In the genomic region with DNA sequence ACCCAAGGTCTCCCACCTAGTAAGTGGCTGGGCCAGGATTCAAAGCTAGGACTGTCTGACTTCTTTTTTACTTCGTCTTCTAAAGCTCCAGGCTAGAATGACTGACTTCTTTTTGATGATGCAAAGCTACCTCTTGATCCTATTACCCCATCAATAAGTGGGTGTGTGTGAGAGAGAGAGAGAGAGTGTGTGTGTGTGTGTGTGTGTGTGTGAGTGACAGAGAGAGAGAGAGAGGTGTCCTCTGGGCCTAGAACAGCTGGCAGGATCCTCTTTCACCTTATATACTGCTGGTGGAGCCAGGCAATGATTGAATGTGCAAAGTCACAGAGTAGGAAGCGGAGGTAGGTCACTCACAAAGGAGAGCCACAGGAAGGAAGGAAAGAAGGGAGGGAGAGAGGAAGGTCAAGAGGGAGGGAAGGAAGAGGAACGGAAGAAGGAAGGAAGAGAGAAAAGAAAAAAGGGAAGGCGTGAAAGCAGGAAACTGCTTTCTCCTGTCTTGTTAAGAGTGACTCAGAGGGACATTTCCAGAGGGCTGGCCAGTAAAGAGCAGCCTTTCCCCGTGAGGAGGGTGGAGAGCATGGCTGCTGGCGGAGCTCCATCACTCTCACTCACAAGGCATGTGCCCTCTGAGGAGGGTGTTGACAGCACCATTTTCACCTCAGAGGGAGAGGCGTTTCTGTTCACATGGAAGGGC, we compare ENCODE assay signal across 8 cellular contexts.
DNase-seq lines count a peak whose midpoint lies in the region; ATAC-seq, FAIRE-seq and TF ChIP-seq lines count a peak whose summit lies in the region.

No MANE protein-coding gene starts in this region.

- no peaks in the 10 kb centered on the region for H3K9me3 Mint-ChIP-seq in central memory CD8-positive, alpha-beta T cell
- no peaks in the 10 kb centered on the region for H3K9me3 Mint-ChIP-seq in T-helper 2 cell treated with Interferon-gamma antibody and Interleukin-4, amounts not matched to agents 5 μg/mL and 100 μg/mL, for 36 hours

- H3K27ac ChIP-seq in AG04450 (ENCODE audit: low read depth, low read length), result peak overlapping the region; percentile 73
- peak overlapping the region; percentile 55 for H3K27ac ChIP-seq in mesenchymal stem cell (ENCODE audit: low read length, poor library complexity, severe bottlenecking)

- H4K8ac ChIP-seq in mesenchymal stem cell (ENCODE audit: low read length), result peak overlapping the region; percentile 88

- H3K27me3 ChIP-seq in AG04450 (ENCODE audit: control insufficient read depth, insufficient read depth, low read length) (no peaks in the 10 kb centered on the region), mesenchymal stem cell (ENCODE audit: control insufficient read depth in 1 of 2, insufficient read depth in 1 of 2, low read length in 2 of 2) (no peaks in the 10 kb centered on the region)

- H3K4me3 ChIP-seq in AG04450 (ENCODE audit: low read depth, low read length) (no peak overlapping the region), mesenchymal stem cell (ENCODE audit: insufficient read depth in 1 of 2, low read depth in 1 of 2, low read length in 2 of 2) (peak overlapping the region in 1 of 2 experiments; percentile 55)

- peaks cover 24% of the 10 kb centered on the region for H3K4me1 Mint-ChIP-seq in central memory CD8-positive, alpha-beta T cell
- peaks cover 15% of the 10 kb centered on the region for H3K4me1 Mint-ChIP-seq in T-helper 2 cell treated with Interferon-gamma antibody and Interleukin-4, amounts not matched to agents 5 μg/mL and 100 μg/mL, for 36 hours (ENCODE audit: low read depth)

- peak; percentile 77 for ATAC-seq in central memory CD8-positive, alpha-beta T cell (replicated peaks; ENCODE audit: extremely low read depth, poor library complexity, severe bottlenecking)
- no peak for ATAC-seq in HG03457 (IDR thresholded peaks at IDR 0.05; ENCODE audit: unreplicated experiment)
- ATAC-seq in GM19395 (IDR thresholded peaks at IDR 0.05; ENCODE audit: unreplicated experiment), result no peak
- ATAC-seq in HG02759 (IDR thresholded peaks at IDR 0.05; ENCODE audit: unreplicated experiment), result no peak

- POLR2A ChIA-PET in AG04450 (lab: Yijun Ruan, JAX), result interaction anchor here (0.6 to 1.5 kb wide), 7 partner anchors 14 to 316 kb away, joined by 3 to 4 read pairs (median 4); partner anchors contain the start of gene TGFBR3

- peak overlapping the region; percentile 74 for H4K91ac ChIP-seq in mesenchymal stem cell (ENCODE audit: low read length)

- peak overlapping the region; percentile 33 to 84 for H2BK12ac ChIP-seq in mesenchymal stem cell (ENCODE audit: low read length in 2 of 2)

- H2BK15ac ChIP-seq in mesenchymal stem cell (ENCODE audit: low read depth, poor library complexity, severe bottlenecking), result no peak overlapping the region

- peak overlapping the region in 1 of 2 experiments; percentile 42 for H3K23ac ChIP-seq in mesenchymal stem cell (ENCODE audit: low read length in 2 of 2)

- no peak overlapping the region for H3K14ac ChIP-seq in mesenchymal stem cell (ENCODE audit: low read length in 2 of 2)

- H3K4me3 Mint-ChIP-seq in central memory CD8-positive, alpha-beta T cell, result no peak overlapping the region
- H3K4me3 Mint-ChIP-seq in T-helper 2 cell treated with Interferon-gamma antibody and Interleukin-4, amounts not matched to agents 5 μg/mL and 100 μg/mL, for 36 hours, result no peak overlapping the region

- DNase-seq in AG04450 (ENCODE audit: low read depth, low spot score) (peak; percentile 67), HTR-8/SVneo (ENCODE audit: insufficient read length, low spot score) (peak; percentile 55), mesenchymal stem cell (peak; percentile 75)
- no peak for DNase-seq in central memory CD8-positive, alpha-beta T cell (ENCODE audit: low spot score in 2 of 2)
- DNase-seq in T-helper 2 cell treated with Interferon-gamma antibody and Interleukin-4, amounts not matched to agents 5 μg/mL and 100 μg/mL, for 36 hours (ENCODE audit: low spot score), result no peak

- peak overlapping the region; percentile 82 for H3K9ac ChIP-seq in mesenchymal stem cell (ENCODE audit: low read length)

- FAIRE-seq in HTR-8/SVneo (lab: Jason Lieb, UNC), result peak; percentile 64

- WGBS in mesenchymal stem cell, result 44% methylated on average over 7 of the region's 7 CpGs

- H3K36me3 ChIP-seq in mesenchymal stem cell (ENCODE audit: control insufficient read depth in 1 of 2, insufficient read depth in 2 of 2, low read depth in 1 of 2, low read length in 2 of 2), result peaks cover 0 to 15% of the 10 kb centered on the region in 2 experiments

- no peaks in the 10 kb centered on the region for H3K27me3 Mint-ChIP-seq in central memory CD8-positive, alpha-beta T cell
- H3K27me3 Mint-ChIP-seq in T-helper 2 cell treated with Interferon-gamma antibody and Interleukin-4, amounts not matched to agents 5 μg/mL and 100 μg/mL, for 36 hours (ENCODE audit: low read depth), result no peaks in the 10 kb centered on the region

- peak overlapping the region in 1 of 2 experiments; percentile 17 for H3K4ac ChIP-seq in mesenchymal stem cell (ENCODE audit: low read depth in 1 of 2, low read length in 2 of 2)

- no peaks in the 10 kb centered on the region for H3K79me1 ChIP-seq in mesenchymal stem cell (replicated peaks; ENCODE audit: low read length, poor library complexity, severe bottlenecking)

- peaks cover 2% of the 10 kb centered on the region for H3K36me3 Mint-ChIP-seq in central memory CD8-positive, alpha-beta T cell (ENCODE audit: insufficient read depth)
- H3K36me3 Mint-ChIP-seq in T-helper 2 cell treated with Interferon-gamma antibody and Interleukin-4, amounts not matched to agents 5 μg/mL and 100 μg/mL, for 36 hours (ENCODE audit: low read depth), result no peaks in the 10 kb centered on the region

- peaks cover 5% of the 10 kb centered on the region for H3K4me1 ChIP-seq in mesenchymal stem cell (ENCODE audit: control insufficient read depth, insufficient read depth, low read depth, low read length)

- no peak for TF ChIP-seq CTCF in AG04450 (IDR thresholded peaks at IDR 0.05; ENCODE audit: low read depth, low read length)

- H2AK5ac ChIP-seq in mesenchymal stem cell (ENCODE audit: low read length, severe bottlenecking), result peak overlapping the region; percentile 68

- H3K9me3 ChIP-seq in AG04450 (ENCODE audit: control insufficient read depth, insufficient read depth, low read length), result no peaks in the 10 kb centered on the region
- H3K9me3 ChIP-seq in mesenchymal stem cell (ENCODE audit: control insufficient read depth, low read length), result no peaks in the 10 kb centered on the region

- peak overlapping the region; percentile 81 to 89 for H3K18ac ChIP-seq in mesenchymal stem cell (ENCODE audit: low read depth in 1 of 2, low read length in 2 of 2)

- no peak overlapping the region for H2AFZ ChIP-seq in mesenchymal stem cell (ENCODE audit: low read depth, low read length)

- H3K4me2 ChIP-seq in mesenchymal stem cell (ENCODE audit: low read length, poor library complexity, severe bottlenecking), result no peak overlapping the region

- H2BK5ac ChIP-seq in mesenchymal stem cell (ENCODE audit: low read depth, low read length, poor library complexity, severe bottlenecking), result peak overlapping the region; percentile 85

- peak overlapping the region; percentile 44 for H2BK120ac ChIP-seq in mesenchymal stem cell (ENCODE audit: low read depth, low read length)

- peak overlapping the region; percentile 11 for H3K27ac Mint-ChIP-seq in central memory CD8-positive, alpha-beta T cell (ENCODE audit: low read depth)
- H3K27ac Mint-ChIP-seq in T-helper 2 cell treated with Interferon-gamma antibody and Interleukin-4, amounts not matched to agents 5 μg/mL and 100 μg/mL, for 36 hours, result no peak overlapping the region

- CTCF ChIA-PET in AG04450 (lab: Charles Lee), result interaction anchor here (0.8 to 1.0 kb wide), 4 partner anchors 56 to 332 kb away, joined by 3 to 5 read pairs (median 3); no protein-coding TSS in a partner anchor

Comparison
In these comparisons a context has a peak if more than half of its experiments do, and no peak if none do; other contexts are left out.
1. DNase-seq: peak in AG04450 (single experiment), HTR-8/SVneo (single experiment) and mesenchymal stem cell (single experiment); none in central memory CD8-positive, alpha-beta T cell (0 of 2) and T-helper 2 cell treated with Interferon-gamma antibody and Interleukin-4, amounts not matched to agents 5 μg/mL and 100 μg/mL, for 36 hours (single experiment).